9 cellular contexts compared by ENCODE assay signal in the genomic region with DNA sequence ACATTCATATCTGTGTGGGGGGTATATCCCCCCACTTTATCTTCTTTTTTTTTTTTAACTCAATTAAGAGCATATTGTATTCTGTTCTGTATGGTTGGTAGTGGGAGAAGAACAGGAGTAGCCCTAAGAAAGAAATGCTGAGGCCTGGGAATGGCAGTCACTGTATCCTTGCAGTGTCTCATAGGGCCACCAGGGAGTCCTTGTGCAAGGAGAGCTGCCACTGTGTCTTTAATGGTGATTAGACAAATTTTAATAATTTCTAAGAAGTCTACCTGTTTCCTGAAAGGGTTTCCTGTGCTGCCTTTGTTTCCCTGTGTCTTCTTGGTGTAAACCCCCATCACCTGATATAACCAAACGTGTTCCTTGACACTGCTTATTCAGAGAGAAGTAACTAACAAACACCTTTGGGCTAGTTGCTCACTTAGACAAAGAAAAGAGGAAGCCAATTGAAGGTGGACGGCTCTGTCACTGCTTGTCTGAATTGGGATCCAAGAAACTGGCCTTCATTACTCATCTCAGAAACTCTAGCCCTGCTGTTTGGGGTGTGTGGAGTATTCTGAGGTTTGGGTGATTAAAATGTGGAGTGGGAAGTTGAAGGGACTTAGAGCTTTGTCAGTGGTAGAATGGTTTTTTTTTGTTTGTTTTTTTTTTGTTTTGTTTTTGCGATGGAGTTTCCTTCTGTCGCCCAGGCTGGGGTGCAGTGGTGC. TPM values are rescaled to one million over a fixed set of nuclear protein-coding genes. Genes with fewer than 3 reads are reported as not detected.
A peak's percentile ranks its signal among the peaks of the same experiment; 100 is the strongest.
DNase-seq lines count a peak whose midpoint lies in the region; ATAC-seq and TF ChIP-seq lines count a peak whose summit lies in the region.
"Had no signal": no experiment of that assay in that cellular context is flagged by ENCODE, and none has a peak within 500 bp of the region (broad histone marks: within the 10 kb centered on the region; RNA-seq: fewer than 3 reads in every experiment).

No MANE protein-coding gene starts in this region.

- H3K36me3 Mint-ChIP-seq in CD14-positive monocyte = no peaks in the 10 kb centered on the region

- peak overlapping the region; percentile 73 for H3K27ac ChIP-seq in psoas muscle

- peak overlapping the region in 1 of 7 donors; percentile 38 for H3K27ac Mint-ChIP-seq in CD14-positive monocyte

- H3K4me1 Mint-ChIP-seq in CD14-positive monocyte = no peaks in the 10 kb centered on the region

- 69 to 85% (median 69%) methylated on average over 4 of the region's 4 CpGs for WGBS in psoas muscle, 3 donors

- H3K4me3 Mint-ChIP-seq in CD14-positive monocyte = no peak overlapping the region

- peaks cover 0 to 1% (median 0%) of the 10 kb centered on the region in 7 donors for H3K9me3 Mint-ChIP-seq in CD14-positive monocyte

- H3K9me3 ChIP-seq in psoas muscle = no peaks in the 10 kb centered on the region

- TF ChIP-seq POLR2A in NB4 (IDR thresholded peaks at IDR 0.05; ENCODE audit: extremely low read depth, insufficient read length) = no peak

- H3K36me3 ChIP-seq in psoas muscle (ENCODE audit: insufficient read depth in 1 of 2, low read depth in 1 of 2) = no peaks in the 10 kb centered on the region
- H3K36me3 ChIP-seq: MG63 had no signal

- H3K27me3 Mint-ChIP-seq in CD14-positive monocyte (ENCODE audit: low read depth in 3 of 3) = peaks cover 2 to 3% (median 2%) of the 10 kb centered on the region in 3 donors

- H3K4me3 ChIP-seq in NB4 (ENCODE audit: low read depth, low read length) (no peak overlapping the region), psoas muscle (no peak overlapping the region)
- H3K4me3 ChIP-seq: MG63 had no signal

- ATAC-seq in GM18909 (IDR thresholded peaks at IDR 0.05; ENCODE audit: poor library complexity, unreplicated experiment) = peak; percentile 76
- ATAC-seq in HG02759 (IDR thresholded peaks at IDR 0.05; ENCODE audit: unreplicated experiment) = peak; percentile 91
- ATAC-seq in psoas muscle = peak in 3 of 4 donors; percentile 16 to 24 (median 24)

- H3K4me1 ChIP-seq in psoas muscle = peaks cover 14% of the 10 kb centered on the region

- intact Hi-C loops in psoas muscle (cut with DNase I) (loop anchor here in 1 of 2 donors (5.0 kb wide), 1 partner anchor 54 kb away; no protein-coding TSS in a partner anchor), CD14-positive monocyte (cut with micrococcal nuclease) (no loop called here)

- TF ChIP-seq CTCF in NB4 (IDR thresholded peaks at IDR 0.05; ENCODE audit: low read depth, low read length) = no peak
- TF ChIP-seq CTCF in psoas muscle (IDR thresholded peaks at IDR 0.05) = peak; percentile 6
- TF ChIP-seq CTCF in CD14-positive monocyte (IDR thresholded peaks at IDR 0.05) = no peak

- H3K27me3 ChIP-seq in psoas muscle (ENCODE audit: insufficient read depth in 3 of 3, low read length in 2 of 3) = no peaks in the 10 kb centered on the region
- H3K27me3 ChIP-seq: MG63 had no signal

- peak; percentile 18 for DNase-seq in NB4 (ENCODE audit: low read depth)
- no peak for DNase-seq in psoas muscle
- no peak for DNase-seq in CD14-positive monocyte (ENCODE audit: low spot score)
- DNase-seq in occipital lobe (lab: John Stamatoyannopoulos, UW) = no peak
- DNase-seq in putamen (ENCODE audit: low spot score) = no peak
- DNase-seq: effector memory CD4-positive, alpha-beta T cell had no signal

RNA-seq across cellular contexts. Expression of a gene that starts 15.2 kb away (rescaled TPM):
- 1 to 10 TPM; 1.2 to 1.6 (median 1.4) TPM for total RNA-seq in psoas muscle
- polyA plus RNA-seq in psoas muscle = 1 to 10 TPM in 1 of 3 donors, under 1 TPM in 2; 0.68 to 1.0 (median 0.72) TPM
- not detected for polyA plus RNA-seq in CD14-positive monocyte
- total RNA-seq in occipital lobe = 0.47 TPM

RNA-seq across cellular contexts. Expression of a gene that starts 56.3 kb away (rescaled TPM):
- total RNA-seq in psoas muscle (100 to 1,000 TPM in 3 of 4 donors, 10 to 100 TPM in 1; 98.8 to 209 (median 146) TPM), occipital lobe (35.4 TPM)
- polyA plus RNA-seq in psoas muscle (100 to 1,000 TPM in 1 of 3 donors, 10 to 100 TPM in 2; 34.9 to 175 (median 85.7) TPM), CD14-positive monocyte (1 to 10 TPM; 2.8 to 4.0 TPM)

Comparison
In these comparisons a context has a peak if more than half of its experiments do, and no peak if none do; other contexts are left out.
1. ATAC-seq: peak in every context shown above with its lines; median percentile 91 in HG02759; 76 in GM18909; 24 in psoas muscle.